Comparison of ENCODE assay signal across 1 cellular context in the genomic region with DNA sequence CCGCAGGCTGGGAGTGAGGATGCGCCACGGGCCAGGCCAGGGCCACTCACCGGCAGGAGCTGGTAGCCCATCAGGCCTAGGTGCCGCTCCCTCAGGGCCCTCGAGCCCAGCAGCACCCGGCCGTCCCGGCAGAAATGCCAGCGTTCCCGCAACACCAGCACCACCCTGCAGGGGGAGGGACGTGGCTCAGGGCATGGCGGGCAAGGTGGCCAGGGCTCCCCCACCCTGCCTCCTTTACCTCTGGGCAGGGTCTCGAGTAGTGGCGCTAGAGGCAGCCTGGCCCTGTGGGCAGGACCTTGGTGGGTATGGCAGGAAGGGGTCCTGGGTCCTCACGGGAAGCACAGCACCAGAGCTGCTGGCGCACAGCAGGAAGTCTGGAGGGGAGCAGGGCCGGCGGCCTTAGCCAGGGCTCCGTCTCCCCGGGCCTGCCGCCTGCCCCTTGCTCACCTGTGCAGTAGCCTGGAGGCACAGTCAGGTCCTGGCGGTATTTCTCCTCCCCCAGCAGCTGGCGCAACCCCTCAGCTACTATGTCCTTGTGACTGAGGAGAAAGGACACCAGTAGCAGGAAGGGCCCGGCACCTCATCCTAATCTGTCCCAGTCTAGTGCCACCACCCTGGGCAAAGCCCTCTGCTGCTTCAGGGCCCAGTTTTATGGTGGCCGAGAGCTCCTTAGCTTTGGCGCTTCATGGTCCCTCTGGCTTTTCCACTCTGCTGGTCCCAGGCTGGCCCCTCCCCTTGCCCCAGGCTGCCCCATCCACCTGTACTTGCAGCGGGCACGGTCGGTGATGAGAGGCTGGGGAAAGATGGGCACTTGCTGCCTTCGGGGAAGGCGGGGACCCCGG.
TF ChIP-seq lines count a peak whose summit lies in the region.

No MANE protein-coding gene starts in this region.

TF ChIP-seq in SK-N-SH, 30 proteins besides CTCF, POLR2A, EP300 and RAD21 (continued from another document):
- TF ChIP-seq, protein P1, sequence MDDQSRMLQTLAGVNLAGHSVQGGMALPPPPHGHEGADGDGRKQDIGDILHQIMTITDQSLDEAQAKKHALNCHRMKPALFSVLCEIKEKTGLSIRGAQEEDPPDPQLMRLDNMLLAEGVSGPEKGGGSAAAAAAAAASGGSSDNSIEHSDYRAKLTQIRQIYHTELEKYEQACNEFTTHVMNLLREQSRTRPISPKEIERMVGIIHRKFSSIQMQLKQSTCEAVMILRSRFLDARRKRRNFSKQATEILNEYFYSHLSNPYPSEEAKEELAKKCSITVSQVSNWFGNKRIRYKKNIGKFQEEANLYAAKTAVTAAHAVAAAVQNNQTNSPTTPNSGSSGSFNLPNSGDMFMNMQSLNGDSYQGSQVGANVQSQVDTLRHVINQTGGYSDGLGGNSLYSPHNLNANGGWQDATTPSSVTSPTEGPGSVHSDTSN (IDR thresholded peaks at IDR 0.05), result no peak; the same call in 1 of the 2 replicates
- no peak for TF ChIP-seq RCOR1 (IDR thresholded peaks at IDR 0.05; ENCODE audit: low read length)
- no peak for TF ChIP-seq USF1 (IDR thresholded peaks at IDR 0.05; ENCODE audit: borderline replicate concordance, low read depth)
- TF ChIP-seq TAF1 (IDR thresholded peaks at IDR 0.05; ENCODE audit: borderline replicate concordance, low read depth, low read length), result no peak
- TF ChIP-seq JUND (IDR thresholded peaks at IDR 0.05), result no peak
- TF ChIP-seq GABPA (IDR thresholded peaks at IDR 0.05; ENCODE audit: low read depth), result no peak
- no peak for TF ChIP-seq ELF1 (IDR thresholded peaks at IDR 0.05)
- no peak for TF ChIP-seq USF2 (IDR thresholded peaks at IDR 0.05; ENCODE audit: borderline replicate concordance, low read depth, low read length)
- no peak for TF ChIP-seq MXI1 (IDR thresholded peaks at IDR 0.05; ENCODE audit: low read depth, low read length)
- TF ChIP-seq FOSL2 (IDR thresholded peaks at IDR 0.05; ENCODE audit: borderline replicate concordance, low read depth), result no peak
